In the genomic region with DNA sequence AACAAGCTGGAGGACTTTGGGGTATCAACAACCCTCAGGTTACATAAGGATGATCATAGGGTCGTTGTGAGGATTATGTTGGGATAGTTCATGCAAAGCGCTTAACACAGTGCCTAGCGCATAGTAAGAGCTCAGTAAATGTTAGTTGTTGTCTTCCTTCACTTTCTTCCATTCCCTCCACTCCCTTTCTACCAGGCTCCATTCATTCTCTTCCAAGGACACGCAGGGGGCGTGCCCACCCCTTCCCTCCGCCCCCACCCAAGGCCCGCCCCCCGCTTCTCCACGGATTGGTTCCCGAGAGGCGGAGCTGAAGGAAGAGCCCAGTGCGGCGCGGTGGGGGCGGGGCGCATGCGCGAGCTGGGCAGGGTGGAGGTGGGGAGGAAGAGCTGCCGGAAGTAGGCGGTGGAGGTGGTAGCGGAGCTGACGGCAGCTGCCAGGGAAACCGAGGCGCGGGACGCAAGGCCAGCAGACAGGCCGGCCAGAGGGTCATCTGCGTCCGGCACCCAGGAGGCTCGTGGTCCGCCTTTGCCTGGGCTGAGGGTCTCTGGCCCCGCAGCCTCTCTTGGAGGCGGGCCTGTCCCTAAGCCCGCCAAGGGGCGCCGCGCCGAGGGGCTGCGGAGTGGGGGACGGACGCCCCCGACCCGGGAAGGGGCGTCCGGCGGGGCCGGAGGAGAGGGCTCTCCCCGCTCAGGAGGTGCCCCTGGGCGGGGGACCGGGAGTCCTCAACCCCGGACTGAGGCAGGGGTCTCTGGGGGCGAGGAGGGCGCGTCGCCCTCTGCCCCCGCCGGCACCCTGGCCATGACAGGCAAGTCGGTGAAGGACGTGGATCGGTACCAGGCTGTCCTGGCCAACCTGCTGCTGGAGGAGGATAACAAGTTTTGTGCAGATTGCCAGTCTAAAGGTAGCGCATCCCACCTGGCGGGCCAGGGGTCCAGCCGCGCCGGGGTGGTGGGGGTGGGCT, we compare ENCODE assay signal across 1 cellular context.
A peak's percentile ranks its signal among the peaks of the same experiment; 100 is the strongest.
TF ChIP-seq lines count a peak whose summit lies in the region.

A gene (plus strand): TSS at position 405 of the 961 bp plus-strand sequence. CDS start 394 bp downstream, at position 799.

TF ChIP-seq in K562, 482 proteins besides CTCF, POLR2A, EP300 and RAD21 (continued from another document and continues in another):
- TF ChIP-seq, protein P1, sequence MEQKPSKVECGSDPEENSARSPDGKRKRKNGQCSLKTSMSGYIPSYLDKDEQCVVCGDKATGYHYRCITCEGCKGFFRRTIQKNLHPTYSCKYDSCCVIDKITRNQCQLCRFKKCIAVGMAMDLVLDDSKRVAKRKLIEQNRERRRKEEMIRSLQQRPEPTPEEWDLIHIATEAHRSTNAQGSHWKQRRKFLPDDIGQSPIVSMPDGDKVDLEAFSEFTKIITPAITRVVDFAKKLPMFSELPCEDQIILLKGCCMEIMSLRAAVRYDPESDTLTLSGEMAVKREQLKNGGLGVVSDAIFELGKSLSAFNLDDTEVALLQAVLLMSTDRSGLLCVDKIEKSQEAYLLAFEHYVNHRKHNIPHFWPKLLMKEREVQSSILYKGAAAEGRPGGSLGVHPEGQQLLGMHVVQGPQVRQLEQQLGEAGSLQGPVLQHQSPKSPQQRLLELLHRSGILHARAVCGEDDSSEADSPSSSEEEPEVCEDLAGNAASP (IDR thresholded peaks at IDR 0.05): no peak
- TF ChIP-seq TEAD2 (tag; IDR thresholded peaks at IDR 0.05) (no peak), HDAC1 (IDR thresholded peaks at IDR 0.05) (peak in 1 of 2 experiments; percentile 39; a peak in 2 of 4 replicates), KDM4B (IDR thresholded peaks at IDR 0.05; ENCODE audit: borderline replicate concordance in 2 of 2, low read depth in 1 of 2) (peak in 1 of 2 experiments; percentile 48; a peak in 1 of 4 replicates), KAT2B (IDR thresholded peaks at IDR 0.05; ENCODE audit: low read depth, low read length) (no peak), ZNF780A (CRISPR knock-in tag; IDR thresholded peaks at IDR 0.05) (no peak), ZNF121 (CRISPR knock-in tag; conservative IDR thresholded peaks at IDR 0.05) (no peak), KHSRP (IDR thresholded peaks at IDR 0.05) (no peak), NFIC (IDR thresholded peaks at IDR 0.05) (peak; percentile 23; the same call in 1 of the 2 replicates), SAP30 (IDR thresholded peaks at IDR 0.05; ENCODE audit: borderline replicate concordance, insufficient read depth, low read depth, low read length, poor library complexity, severe bottlenecking) (peak; percentile 87), HIVEP1 (CRISPR knock-in tag; IDR thresholded peaks at IDR 0.05) (no peak), ZNF263 (CRISPR knock-in tag; IDR thresholded peaks at IDR 0.05; ENCODE audit: borderline replicate concordance) (no peak), E2F3 (CRISPR knock-in tag; IDR thresholded peaks at IDR 0.05) (peak; percentile 18; the same call in 1 of the 2 replicates), SMARCB1 (IDR thresholded peaks at IDR 0.05; ENCODE audit: insufficient read length, low read depth) (no peak), JUNB (CRISPR knock-in tag; conservative IDR thresholded peaks at IDR 0.05) (no peak), ZNF143 (CRISPR knock-in tag; IDR thresholded peaks at IDR 0.05) (no peak), HDAC6 (IDR thresholded peaks at IDR 0.05; ENCODE audit: low read depth, low read length) (no peak), FOXK2 (conservative IDR thresholded peaks at IDR 0.05 in 1 of 2, IDR thresholded peaks at IDR 0.05 in 1 of 2; ENCODE audit: low read depth in 2 of 2) (peak; percentile 40 to 43; a peak in 2 of 4 replicates), KDM1A (IDR thresholded peaks at IDR 0.05) (no peak), ZNF778 (CRISPR knock-in tag; IDR thresholded peaks at IDR 0.05) (no peak), FOS (IDR thresholded peaks at IDR 0.05; ENCODE audit: extremely low read depth, insufficient read length) (no peak), ZNF232 (CRISPR knock-in tag; IDR thresholded peaks at IDR 0.05) (no peak)
- TF ChIP-seq, protein P2, sequence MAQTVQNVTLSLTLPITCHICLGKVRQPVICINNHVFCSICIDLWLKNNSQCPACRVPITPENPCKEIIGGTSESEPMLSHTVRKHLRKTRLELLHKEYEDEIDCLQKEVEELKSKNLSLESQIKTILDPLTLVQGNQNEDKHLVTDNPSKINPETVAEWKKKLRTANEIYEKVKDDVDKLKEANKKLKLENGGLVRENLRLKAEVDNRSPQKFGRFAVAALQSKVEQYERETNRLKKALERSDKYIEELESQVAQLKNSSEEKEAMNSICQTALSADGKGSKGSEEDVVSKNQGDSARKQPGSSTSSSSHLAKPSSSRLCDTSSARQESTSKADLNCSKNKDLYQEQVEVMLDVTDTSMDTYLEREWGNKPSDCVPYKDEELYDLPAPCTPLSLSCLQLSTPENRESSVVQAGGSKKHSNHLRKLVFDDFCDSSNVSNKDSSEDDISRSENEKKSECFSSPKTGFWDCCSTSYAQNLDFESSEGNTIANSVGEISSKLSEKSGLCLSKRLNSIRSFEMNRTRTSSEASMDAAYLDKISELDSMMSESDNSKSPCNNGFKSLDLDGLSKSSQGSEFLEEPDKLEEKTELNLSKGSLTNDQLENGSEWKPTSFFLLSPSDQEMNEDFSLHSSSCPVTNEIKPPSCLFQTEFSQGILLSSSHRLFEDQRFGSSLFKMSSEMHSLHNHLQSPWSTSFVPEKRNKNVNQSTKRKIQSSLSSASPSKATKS (CRISPR knock-in tag; IDR thresholded peaks at IDR 0.05): no peak
- TF ChIP-seq, protein P3, sequence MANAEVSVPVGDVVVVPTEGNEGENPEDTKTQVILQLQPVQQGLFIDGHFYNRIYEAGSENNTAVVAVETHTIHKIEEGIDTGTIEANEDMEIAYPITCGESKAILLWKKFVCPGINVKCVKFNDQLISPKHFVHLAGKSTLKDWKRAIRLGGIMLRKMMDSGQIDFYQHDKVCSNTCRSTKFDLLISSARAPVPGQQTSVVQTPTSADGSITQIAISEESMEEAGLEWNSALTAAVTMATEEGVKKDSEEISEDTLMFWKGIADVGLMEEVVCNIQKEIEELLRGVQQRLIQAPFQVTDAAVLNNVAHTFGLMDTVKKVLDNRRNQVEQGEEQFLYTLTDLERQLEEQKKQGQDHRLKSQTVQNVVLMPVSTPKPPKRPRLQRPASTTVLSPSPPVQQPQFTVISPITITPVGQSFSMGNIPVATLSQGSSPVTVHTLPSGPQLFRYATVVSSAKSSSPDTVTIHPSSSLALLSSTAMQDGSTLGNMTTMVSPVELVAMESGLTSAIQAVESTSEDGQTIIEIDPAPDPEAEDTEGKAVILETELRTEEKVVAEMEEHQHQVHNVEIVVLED (CRISPR knock-in tag; IDR thresholded peaks at IDR 0.05): no peak
- TF ChIP-seq, protein P4, sequence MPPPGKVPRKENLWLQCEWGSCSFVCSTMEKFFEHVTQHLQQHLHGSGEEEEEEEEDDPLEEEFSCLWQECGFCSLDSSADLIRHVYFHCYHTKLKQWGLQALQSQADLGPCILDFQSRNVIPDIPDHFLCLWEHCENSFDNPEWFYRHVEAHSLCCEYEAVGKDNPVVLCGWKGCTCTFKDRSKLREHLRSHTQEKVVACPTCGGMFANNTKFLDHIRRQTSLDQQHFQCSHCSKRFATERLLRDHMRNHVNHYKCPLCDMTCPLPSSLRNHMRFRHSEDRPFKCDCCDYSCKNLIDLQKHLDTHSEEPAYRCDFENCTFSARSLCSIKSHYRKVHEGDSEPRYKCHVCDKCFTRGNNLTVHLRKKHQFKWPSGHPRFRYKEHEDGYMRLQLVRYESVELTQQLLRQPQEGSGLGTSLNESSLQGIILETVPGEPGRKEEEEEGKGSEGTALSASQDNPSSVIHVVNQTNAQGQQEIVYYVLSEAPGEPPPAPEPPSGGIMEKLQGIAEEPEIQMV (tag; conservative IDR thresholded peaks at IDR 0.05; ENCODE audit: low read depth): no peak
- TF ChIP-seq, protein P5, sequence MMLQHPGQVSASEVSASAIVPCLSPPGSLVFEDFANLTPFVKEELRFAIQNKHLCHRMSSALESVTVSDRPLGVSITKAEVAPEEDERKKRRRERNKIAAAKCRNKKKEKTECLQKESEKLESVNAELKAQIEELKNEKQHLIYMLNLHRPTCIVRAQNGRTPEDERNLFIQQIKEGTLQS (IDR thresholded peaks at IDR 0.05): no peak
- TF ChIP-seq, protein P5 (CRISPR knock-in tag; conservative IDR thresholded peaks at IDR 0.05): no peak
- TF ChIP-seq, protein P6, sequence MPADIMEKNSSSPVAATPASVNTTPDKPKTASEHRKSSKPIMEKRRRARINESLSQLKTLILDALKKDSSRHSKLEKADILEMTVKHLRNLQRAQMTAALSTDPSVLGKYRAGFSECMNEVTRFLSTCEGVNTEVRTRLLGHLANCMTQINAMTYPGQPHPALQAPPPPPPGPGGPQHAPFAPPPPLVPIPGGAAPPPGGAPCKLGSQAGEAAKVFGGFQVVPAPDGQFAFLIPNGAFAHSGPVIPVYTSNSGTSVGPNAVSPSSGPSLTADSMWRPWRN (IDR thresholded peaks at IDR 0.05; ENCODE audit: low read depth): no peak
- TF ChIP-seq, protein P7, sequence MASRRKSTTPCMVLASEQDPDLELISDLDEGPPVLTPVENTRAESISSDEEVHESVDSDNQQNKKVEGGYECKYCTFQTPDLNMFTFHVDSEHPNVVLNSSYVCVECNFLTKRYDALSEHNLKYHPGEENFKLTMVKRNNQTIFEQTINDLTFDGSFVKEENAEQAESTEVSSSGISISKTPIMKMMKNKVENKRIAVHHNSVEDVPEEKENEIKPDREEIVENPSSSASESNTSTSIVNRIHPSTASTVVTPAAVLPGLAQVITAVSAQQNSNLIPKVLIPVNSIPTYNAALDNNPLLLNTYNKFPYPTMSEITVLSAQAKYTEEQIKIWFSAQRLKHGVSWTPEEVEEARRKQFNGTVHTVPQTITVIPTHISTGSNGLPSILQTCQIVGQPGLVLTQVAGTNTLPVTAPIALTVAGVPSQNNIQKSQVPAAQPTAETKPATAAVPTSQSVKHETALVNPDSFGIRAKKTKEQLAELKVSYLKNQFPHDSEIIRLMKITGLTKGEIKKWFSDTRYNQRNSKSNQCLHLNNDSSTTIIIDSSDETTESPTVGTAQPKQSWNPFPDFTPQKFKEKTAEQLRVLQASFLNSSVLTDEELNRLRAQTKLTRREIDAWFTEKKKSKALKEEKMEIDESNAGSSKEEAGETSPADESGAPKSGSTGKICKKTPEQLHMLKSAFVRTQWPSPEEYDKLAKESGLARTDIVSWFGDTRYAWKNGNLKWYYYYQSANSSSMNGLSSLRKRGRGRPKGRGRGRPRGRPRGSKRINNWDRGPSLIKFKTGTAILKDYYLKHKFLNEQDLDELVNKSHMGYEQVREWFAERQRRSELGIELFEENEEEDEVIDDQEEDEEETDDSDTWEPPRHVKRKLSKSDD (conservative IDR thresholded peaks at IDR 0.05; ENCODE audit: low read length): no peak
- TF ChIP-seq, protein P8, sequence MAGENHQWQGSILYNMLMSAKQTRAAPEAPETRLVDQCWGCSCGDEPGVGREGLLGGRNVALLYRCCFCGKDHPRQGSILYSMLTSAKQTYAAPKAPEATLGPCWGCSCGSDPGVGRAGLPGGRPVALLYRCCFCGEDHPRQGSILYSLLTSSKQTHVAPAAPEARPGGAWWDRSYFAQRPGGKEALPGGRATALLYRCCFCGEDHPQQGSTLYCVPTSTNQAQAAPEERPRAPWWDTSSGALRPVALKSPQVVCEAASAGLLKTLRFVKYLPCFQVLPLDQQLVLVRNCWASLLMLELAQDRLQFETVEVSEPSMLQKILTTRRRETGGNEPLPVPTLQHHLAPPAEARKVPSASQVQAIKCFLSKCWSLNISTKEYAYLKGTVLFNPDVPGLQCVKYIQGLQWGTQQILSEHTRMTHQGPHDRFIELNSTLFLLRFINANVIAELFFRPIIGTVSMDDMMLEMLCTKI (IDR thresholded peaks at IDR 0.05; ENCODE audit: partially characterized antibody): no peak
- TF ChIP-seq, protein P9, sequence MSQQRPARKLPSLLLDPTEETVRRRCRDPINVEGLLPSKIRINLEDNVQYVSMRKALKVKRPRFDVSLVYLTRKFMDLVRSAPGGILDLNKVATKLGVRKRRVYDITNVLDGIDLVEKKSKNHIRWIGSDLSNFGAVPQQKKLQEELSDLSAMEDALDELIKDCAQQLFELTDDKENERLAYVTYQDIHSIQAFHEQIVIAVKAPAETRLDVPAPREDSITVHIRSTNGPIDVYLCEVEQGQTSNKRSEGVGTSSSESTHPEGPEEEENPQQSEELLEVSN (IDR thresholded peaks at IDR 0.05; ENCODE audit: borderline replicate concordance in 1 of 2, extremely low read depth in 1 of 2, insufficient read depth in 1 of 2, insufficient read length in 1 of 2, low read depth in 1 of 2, low read length in 1 of 2, poor library complexity in 1 of 2, severe bottlenecking in 1 of 2): peak in 1 of 2 experiments; percentile 12
- TF ChIP-seq, protein P10, sequence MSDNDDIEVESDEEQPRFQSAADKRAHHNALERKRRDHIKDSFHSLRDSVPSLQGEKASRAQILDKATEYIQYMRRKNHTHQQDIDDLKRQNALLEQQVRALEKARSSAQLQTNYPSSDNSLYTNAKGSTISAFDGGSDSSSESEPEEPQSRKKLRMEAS (CRISPR knock-in tag; IDR thresholded peaks at IDR 0.05): 0 out of 2 replicates have a peak, but pooled peaks have one; percentile 22
- TF ChIP-seq, protein P11, sequence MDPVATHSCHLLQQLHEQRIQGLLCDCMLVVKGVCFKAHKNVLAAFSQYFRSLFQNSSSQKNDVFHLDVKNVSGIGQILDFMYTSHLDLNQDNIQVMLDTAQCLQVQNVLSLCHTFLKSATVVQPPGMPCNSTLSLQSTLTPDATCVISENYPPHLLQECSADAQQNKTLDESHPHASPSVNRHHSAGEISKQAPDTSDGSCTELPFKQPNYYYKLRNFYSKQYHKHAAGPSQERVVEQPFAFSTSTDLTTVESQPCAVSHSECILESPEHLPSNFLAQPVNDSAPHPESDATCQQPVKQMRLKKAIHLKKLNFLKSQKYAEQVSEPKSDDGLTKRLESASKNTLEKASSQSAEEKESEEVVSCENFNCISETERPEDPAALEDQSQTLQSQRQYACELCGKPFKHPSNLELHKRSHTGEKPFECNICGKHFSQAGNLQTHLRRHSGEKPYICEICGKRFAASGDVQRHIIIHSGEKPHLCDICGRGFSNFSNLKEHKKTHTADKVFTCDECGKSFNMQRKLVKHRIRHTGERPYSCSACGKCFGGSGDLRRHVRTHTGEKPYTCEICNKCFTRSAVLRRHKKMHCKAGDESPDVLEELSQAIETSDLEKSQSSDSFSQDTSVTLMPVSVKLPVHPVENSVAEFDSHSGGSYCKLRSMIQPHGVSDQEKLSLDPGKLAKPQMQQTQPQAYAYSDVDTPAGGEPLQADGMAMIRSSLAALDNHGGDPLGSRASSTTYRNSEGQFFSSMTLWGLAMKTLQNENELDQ (CRISPR knock-in tag; IDR thresholded peaks at IDR 0.05; ENCODE audit: borderline replicate concordance): no peak
- TF ChIP-seq, protein P12, sequence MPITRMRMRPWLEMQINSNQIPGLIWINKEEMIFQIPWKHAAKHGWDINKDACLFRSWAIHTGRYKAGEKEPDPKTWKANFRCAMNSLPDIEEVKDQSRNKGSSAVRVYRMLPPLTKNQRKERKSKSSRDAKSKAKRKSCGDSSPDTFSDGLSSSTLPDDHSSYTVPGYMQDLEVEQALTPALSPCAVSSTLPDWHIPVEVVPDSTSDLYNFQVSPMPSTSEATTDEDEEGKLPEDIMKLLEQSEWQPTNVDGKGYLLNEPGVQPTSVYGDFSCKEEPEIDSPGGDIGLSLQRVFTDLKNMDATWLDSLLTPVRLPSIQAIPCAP (CRISPR knock-in tag; IDR thresholded peaks at IDR 0.05; ENCODE audit: borderline replicate concordance): no peak
